In genomic region chr9:124339603-124340146, GRCh38 we compare ENCODE assay signal across 19 cellular contexts.
A peak's percentile ranks its signal among the peaks of the same experiment; 100 is the strongest.
DNase-seq lines count a peak whose midpoint lies in the region; ATAC-seq, FAIRE-seq and TF ChIP-seq lines count a peak whose summit lies in the region.
"Had no signal": no experiment of that assay in that cellular context is flagged by ENCODE, and none has a peak within 500 bp of the region (broad histone marks: within the 10 kb centered on the region; RNA-seq: fewer than 3 reads in every experiment).

No MANE protein-coding gene starts in this region.

- H2AK5ac ChIP-seq in H1 (ENCODE audit: low read depth, low read length) (no peak overlapping the region), mesenchymal stem cell (ENCODE audit: low read length, severe bottlenecking) (no peak overlapping the region)

- H4K91ac ChIP-seq in H1 (replicated peaks; ENCODE audit: insufficient read length, low read length), result no peak overlapping the region
- H4K91ac ChIP-seq in mesenchymal stem cell (ENCODE audit: low read length), result no peak overlapping the region

- no peaks in the 10 kb centered on the region for H3K9me3 ChIP-seq in right cardiac atrium (ENCODE audit: control insufficient read depth, low read length)
- H3K9me3 ChIP-seq in H1 (ENCODE audit: insufficient read depth in 2 of 2, low read depth in 1 of 2, low read length in 1 of 2), result no peaks in the 10 kb centered on the region; a peak in 2 of 4 replicates
- peaks cover 14% of the 10 kb centered on the region for H3K9me3 ChIP-seq in mesenchymal stem cell (ENCODE audit: control insufficient read depth, low read length)
- H3K9me3 ChIP-seq: SJSA1 had no signal

- TF ChIP-seq RAD21 in H1 (IDR thresholded peaks at IDR 0.05 in 1 of 2, conservative IDR thresholded peaks at IDR 0.05 in 1 of 2; ENCODE audit: low read depth in 2 of 2, low read length in 2 of 2), result no peak

- H3K4me2 ChIP-seq in H1 (ENCODE audit: insufficient read depth in 1 of 2, low read depth in 2 of 2, low read length in 2 of 2), result peak overlapping the region in 1 of 2 experiments; percentile 22; a peak in 1 of 4 replicates
- H3K4me2 ChIP-seq in mesenchymal stem cell (ENCODE audit: low read length, poor library complexity, severe bottlenecking), result no peak overlapping the region

- CTCF ChIA-PET in H1 (lab: Charles Lee; ENCODE audit: partially characterized antibody), result interaction anchor here (0.5 to 1.8 kb wide), 6 partner anchors 11 to 299 kb away, joined by 3 to 5 read pairs (median 4); no protein-coding TSS in a partner anchor

- no peaks in the 10 kb centered on the region for H3K4me1 Mint-ChIP-seq in immature natural killer cell
- H3K4me1 Mint-ChIP-seq: B cell had no signal

- DNase-seq in right cardiac atrium (peak in 2 of 3 donors; percentile 29 to 39), cardiac septum (ENCODE audit: low spot score) (no peak), H1 (ENCODE audit: low read depth in 1 of 2, low spot score in 2 of 2) (no peak), mesenchymal stem cell (no peak), germinal center (ENCODE audit: low spot score) (no peak), omental fat pad (ENCODE audit: low spot score) (no peak), immature natural killer cell (no peak)
- DNase-seq in activated effector memory CD4-positive, alpha-beta T cell treated with Interleukin-2 at 50 U/mL for 16 hours, result no peak
- DNase-seq: Calu3; CD4-positive, alpha-beta T cell; DND-41; GDM1; Kasumi-1; NCI-H1436 treated with DMSO at 0.1 percent for 48 hours; NCI-H2081; NCI-H524 had no signal

- FAIRE-seq in H1 (lab: Jason Lieb, UNC), result no peak
- FAIRE-seq: GM12892 had no signal

- WGBS in right cardiac atrium, result 84% methylated on average over 13 of the region's 13 CpGs
- WGBS in H1 (ENCODE audit: extremely low coverage in 1 of 2, insufficient coverage in 1 of 2, insufficient read length in 1 of 2, insufficient replicate concordance in 2 of 2, low coverage in 1 of 2, low lambda C conversion rate in 2 of 2, missing lambda C conversion rate in 1 of 2), 2 experiments, result 68% methylated on average over 11 of the region's 13 CpGs; no CpG with 5 or more reads in 1 of the 2 experiments
- 89% methylated on average over 12 of the region's 13 CpGs for WGBS in mesenchymal stem cell

- no peak overlapping the region for H4K8ac ChIP-seq in H1 (ENCODE audit: extremely low read depth, insufficient read depth, low read length)
- peak overlapping the region; percentile 5 for H4K8ac ChIP-seq in mesenchymal stem cell (ENCODE audit: low read length)

- H2BK120ac ChIP-seq in H1 (replicated peaks; ENCODE audit: low read depth, low read length), result no peak overlapping the region
- H2BK120ac ChIP-seq in mesenchymal stem cell (ENCODE audit: low read depth, low read length), result no peak overlapping the region

- ATAC-seq in right cardiac atrium (no peak), omental fat pad (ENCODE audit: low FRiP score) (no peak)

- H3K23ac ChIP-seq in H1 (ENCODE audit: insufficient read length), result no peak overlapping the region
- H3K23ac ChIP-seq in mesenchymal stem cell (ENCODE audit: low read length in 2 of 2), result no peak overlapping the region

- no peak overlapping the region for H3K4ac ChIP-seq in H1 (replicated peaks; ENCODE audit: insufficient read length, low read depth, low read length)
- no peak overlapping the region for H3K4ac ChIP-seq in mesenchymal stem cell (ENCODE audit: low read depth in 1 of 2, low read length in 2 of 2)

- no peaks in the 10 kb centered on the region for H3K9me3 Mint-ChIP-seq in immature natural killer cell
- H3K9me3 Mint-ChIP-seq: CD4-positive, alpha-beta T cell had no signal

- H3K27ac ChIP-seq in right cardiac atrium (ENCODE audit: low read length) (no peak overlapping the region), H1 (ENCODE audit: low read depth, low read length) (0 out of 2 replicates have a peak overlapping the region, but pooled peaks have one; percentile 49), mesenchymal stem cell (ENCODE audit: low read length, poor library complexity, severe bottlenecking) (no peak overlapping the region)
- H3K27ac ChIP-seq: SJSA1 had no signal

- no peak for TF ChIP-seq CTCF in H1 (IDR thresholded peaks at IDR 0.05; ENCODE audit: control extremely low read depth in 1 of 3, insufficient read depth in 1 of 3, low read depth in 1 of 3, low read length in 3 of 3)
- no peak for TF ChIP-seq CTCF in omental fat pad (IDR thresholded peaks at IDR 0.05)

- POLR2A ChIA-PET in H1 (lab: Charles Lee; ENCODE audit: partially characterized antibody), result interaction anchor here (1.1 to 3.2 kb wide), 2 partner anchors 11 to 37 kb away, joined by 3 to 15 read pairs; no protein-coding TSS in a partner anchor

- no peaks in the 10 kb centered on the region for H3K36me3 ChIP-seq in H1 (ENCODE audit: control insufficient read depth in 2 of 4, insufficient read depth in 4 of 4, low read length in 3 of 4)
- peaks cover 83 to 88% of the 10 kb centered on the region in 2 experiments for H3K36me3 ChIP-seq in mesenchymal stem cell (ENCODE audit: control insufficient read depth in 1 of 2, insufficient read depth in 2 of 2, low read depth in 1 of 2, low read length in 2 of 2)

- H3K4me3 ChIP-seq in right cardiac atrium (ENCODE audit: low read length), result no peak overlapping the region
- no peak overlapping the region for H3K4me3 ChIP-seq in H1 (ENCODE audit: extremely low read depth in 1 of 4, insufficient read depth in 2 of 4, low read depth in 3 of 4, low read length in 4 of 4)
- no peak overlapping the region for H3K4me3 ChIP-seq in mesenchymal stem cell (ENCODE audit: insufficient read depth in 1 of 2, low read depth in 1 of 2, low read length in 2 of 2)
- H3K4me3 ChIP-seq: SJSA1 had no signal

- peaks cover 2% of the 10 kb centered on the region for H3K4me1 ChIP-seq in right cardiac atrium (ENCODE audit: control insufficient read depth, insufficient read depth, low read length)
- H3K4me1 ChIP-seq in H1 (replicated peaks in 1 of 4; ENCODE audit: control insufficient read depth in 3 of 4, insufficient read depth in 4 of 4, low read length in 3 of 4), result peaks cover 0 to 22% (median 12%) of the 10 kb centered on the region in 4 experiments; a peak in 5 of 7 replicates
- peaks cover 43% of the 10 kb centered on the region for H3K4me1 ChIP-seq in mesenchymal stem cell (ENCODE audit: control insufficient read depth, insufficient read depth, low read depth, low read length)

- intact Hi-C loops in right cardiac atrium (cut with DNase I) (no loop called here), cardiac septum (cut with DNase I) (no loop called here)

- no peaks in the 10 kb centered on the region for H3K27me3 ChIP-seq in right cardiac atrium (ENCODE audit: control insufficient read depth, insufficient read depth)
- H3K27me3 ChIP-seq in H1 (replicated peaks in 1 of 4; ENCODE audit: control insufficient read depth in 3 of 4, extremely low read depth in 1 of 4, insufficient read depth in 3 of 4, low read length in 3 of 4), result no peaks in the 10 kb centered on the region
- H3K27me3 ChIP-seq in mesenchymal stem cell (ENCODE audit: control insufficient read depth in 1 of 2, insufficient read depth in 1 of 2, low read length in 2 of 2), result no peaks in the 10 kb centered on the region
- H3K27me3 ChIP-seq: SJSA1 had no signal

- H3K14ac ChIP-seq in H1 (ENCODE audit: insufficient read length) (no peak overlapping the region), mesenchymal stem cell (ENCODE audit: low read length in 2 of 2) (no peak overlapping the region)

- H3K36me3 Mint-ChIP-seq in immature natural killer cell, result peaks cover 5 to 20% (median 7%) of the 10 kb centered on the region in 3 donors

- H3K56ac ChIP-seq in H1 (replicated peaks; ENCODE audit: insufficient read length, low read depth, low read length), result no peak overlapping the region

- no peak overlapping the region for H4K5ac ChIP-seq in H1 (ENCODE audit: insufficient read length, low read depth, low read length)

- TF ChIP-seq EP300 in H1 (IDR thresholded peaks at IDR 0.05; ENCODE audit: borderline replicate concordance in 1 of 2, low read depth in 2 of 2, low read length in 2 of 2), result no peak

- peaks cover 3 to 14% of the 10 kb centered on the region in 2 experiments for H4K20me1 ChIP-seq in H1 (replicated peaks in 1 of 2; ENCODE audit: control insufficient read depth in 1 of 2, insufficient read depth in 2 of 2, low read length in 2 of 2)

- H2BK12ac ChIP-seq in H1 (ENCODE audit: low read depth, low read length), result no peak overlapping the region
- no peak overlapping the region for H2BK12ac ChIP-seq in mesenchymal stem cell (ENCODE audit: low read length in 2 of 2)

- H3K18ac ChIP-seq in H1 (ENCODE audit: extremely low read depth, low read length), result no peak overlapping the region
- no peak overlapping the region for H3K18ac ChIP-seq in mesenchymal stem cell (ENCODE audit: low read depth in 1 of 2, low read length in 2 of 2)

- no peak overlapping the region for H2BK15ac ChIP-seq in H1 (ENCODE audit: low read length)
- no peak overlapping the region for H2BK15ac ChIP-seq in mesenchymal stem cell (ENCODE audit: low read depth, poor library complexity, severe bottlenecking)

- H2AFZ ChIP-seq in H1 (ENCODE audit: low read length) (no peak overlapping the region), mesenchymal stem cell (ENCODE audit: low read depth, low read length) (no peak overlapping the region)

- H2BK20ac ChIP-seq in H1 (ENCODE audit: low read length), result no peak overlapping the region

- H3K27ac Mint-ChIP-seq in immature natural killer cell, result no peak overlapping the region
- H3K27ac Mint-ChIP-seq: B cell; CD4-positive, alpha-beta T cell had no signal

- H3K4me3 Mint-ChIP-seq in immature natural killer cell, result no peak overlapping the region
- H3K4me3 Mint-ChIP-seq: B cell; CD4-positive, alpha-beta T cell had no signal

- H3K79me1 ChIP-seq in H1 (ENCODE audit: low read depth, low read length), result no peaks in the 10 kb centered on the region
- peaks cover 35% of the 10 kb centered on the region for H3K79me1 ChIP-seq in mesenchymal stem cell (replicated peaks; ENCODE audit: low read length, poor library complexity, severe bottlenecking)

- no peaks in the 10 kb centered on the region for H3K79me2 ChIP-seq in H1 (ENCODE audit: control insufficient read depth in 1 of 2, insufficient read depth in 2 of 2, low read length in 2 of 2)

- no peaks in the 10 kb centered on the region for H3K23me2 ChIP-seq in H1 (ENCODE audit: low read depth, low read length)

- H2BK5ac ChIP-seq in H1 (ENCODE audit: low read depth, low read length) (no peak overlapping the region), mesenchymal stem cell (ENCODE audit: low read depth, low read length, poor library complexity, severe bottlenecking) (no peak overlapping the region)

- peaks cover 0 to 3% (median 0%) of the 10 kb centered on the region in 3 donors for H3K27me3 Mint-ChIP-seq in immature natural killer cell (ENCODE audit: low read depth in 3 of 3)
- H3K27me3 Mint-ChIP-seq: B cell; CD4-positive, alpha-beta T cell had no signal

- no peak for TF ChIP-seq POLR2A in H1 (IDR thresholded peaks at IDR 0.05; ENCODE audit: control extremely low read depth in 1 of 2, low read depth in 2 of 2, low read length in 2 of 2)

- H3K9ac ChIP-seq in H1 (replicated peaks in 1 of 4; ENCODE audit: extremely low read depth in 1 of 4, low read depth in 3 of 4, low read length in 3 of 4) (no peak overlapping the region), mesenchymal stem cell (ENCODE audit: low read length) (no peak overlapping the region)

Comparison
In these comparisons a context has a peak if more than half of its experiments do, and no peak if none do; other contexts are left out.
1. DNase-seq: peak in right cardiac atrium (2 of 3); none in cardiac septum (single experiment), H1 (0 of 2), mesenchymal stem cell (single experiment), germinal center (single experiment), activated effector memory CD4-positive, alpha-beta T cell treated with Interleukin-2 at 50 U/mL for 16 hours (single experiment), omental fat pad (single experiment) and immature natural killer cell (0 of 3).